In the genomic region with DNA sequence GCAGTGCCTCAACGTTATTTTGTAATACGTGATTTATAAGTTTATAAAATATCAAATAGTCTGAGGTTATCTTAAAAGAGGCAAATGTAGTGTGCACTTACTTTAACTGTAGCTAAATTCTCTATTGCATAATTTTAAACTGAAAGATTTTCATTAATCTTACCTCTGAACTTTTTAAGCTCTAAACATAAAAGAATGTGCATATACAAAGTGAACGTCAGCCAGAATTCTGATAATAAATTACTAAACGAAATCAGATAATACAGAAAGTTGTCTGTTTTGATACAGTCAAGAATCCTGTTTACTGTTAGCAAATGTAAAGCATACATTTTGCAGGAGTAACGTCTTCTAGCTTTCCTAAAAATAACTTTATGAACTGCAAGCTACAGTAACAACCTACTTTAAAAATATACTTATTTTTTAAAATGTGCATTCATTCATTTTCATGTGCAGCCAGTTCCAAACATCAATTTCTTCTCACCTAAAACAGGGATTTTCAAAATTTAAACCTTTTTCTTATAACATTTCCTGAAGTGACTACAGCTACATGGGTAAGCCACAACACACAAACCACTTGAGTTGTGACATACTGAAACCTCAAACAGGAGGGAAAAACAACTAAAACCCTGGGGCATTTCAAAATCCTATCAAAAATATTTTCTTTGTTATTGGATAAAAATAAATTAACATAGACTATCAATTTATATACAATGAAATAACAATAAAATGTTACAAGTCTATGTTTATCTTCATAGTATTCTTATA, we compare ENCODE assay signal across 19 cellular contexts.
"Had no signal": no experiment of that assay in that cellular context is flagged by ENCODE, and none has a peak within 500 bp of the region (broad histone marks: within the 10 kb centered on the region; RNA-seq: fewer than 3 reads in every experiment).

No MANE protein-coding gene starts in this region.

- H3K27ac Mint-ChIP-seq: activated CD4-positive, alpha-beta memory T cell treated with anti-CD3 and anti-CD28 coated beads for 36 hours; activated T-helper 17 cell treated with anti-CD3 and anti-CD28 coated beads, Interleukin-2, amount 50 U/mL, for 72 hours; dendritic cell treated with granulocyte-macrophage colony-stimulating factor and Interleukin-4, amounts not matched to agents 40 ng/mL and 50 ng/mL, for 4 days; effector memory CD8-positive, alpha-beta T cell; nephron progenitor cell; stimulated activated naive CD8-positive, alpha-beta T cell treated with anti-CD3 and anti-CD28 coated beads, Interleukin-15, amount 100 ng/mL, for 72 hours had no signal

- H3K4me1 Mint-ChIP-seq: activated T-helper 17 cell treated with anti-CD3 and anti-CD28 coated beads, Interleukin-2, amount 50 U/mL, for 72 hours; central memory CD8-positive, alpha-beta T cell; stimulated activated naive CD8-positive, alpha-beta T cell treated with anti-CD3 and anti-CD28 coated beads, Interleukin-15, amount 100 ng/mL, for 72 hours had no signal

- H3K36me3 Mint-ChIP-seq: activated CD4-positive, alpha-beta memory T cell treated with anti-CD3 and anti-CD28 coated beads for 36 hours; brain had no signal

- DNase-seq: activated CD4-positive, alpha-beta memory T cell treated with anti-CD3 and anti-CD28 coated beads for 36 hours; activated CD4-positive, CD25-positive, alpha-beta regulatory T cell treated with anti-CD3 and anti-CD28 coated beads, Interleukin-2, amount 50 U/mL, for 72 hours; activated naive CD4-positive, alpha-beta T cell treated with anti-CD3 and anti-CD28 coated beads, Interleukin-2, amount 50 U/mL, for 16 hours; amygdala; effector memory CD8-positive, alpha-beta T cell; left ventricle myocardium inferior; mesendoderm; nephron progenitor cell; ovary; stimulated activated CD4-positive, alpha-beta T cell treated with anti-CD3 and anti-CD28 coated beads, Interleukin-15, amount 100 ng/mL, for 24 hours; stimulated activated CD4-positive, alpha-beta T cell treated with anti-CD3 and anti-CD28 coated beads, Interleukin-4, amount 100 ng/mL, for 4 hours; stimulated activated naive CD8-positive, alpha-beta T cell treated with anti-CD3 and anti-CD28 coated beads, Interleukin-15, amount 100 ng/mL, for 72 hours had no signal

- H3K27ac ChIP-seq: epithelial cell of prostate, gastroesophageal sphincter, left ventricle myocardium inferior, ovary, thoracic aorta had no signal

- H3K9me3 ChIP-seq: gastroesophageal sphincter, left ventricle myocardium inferior, ovary, thoracic aorta had no signal

- H3K27me3 Mint-ChIP-seq: activated CD4-positive, alpha-beta memory T cell treated with anti-CD3 and anti-CD28 coated beads for 36 hours; activated T-helper 17 cell treated with anti-CD3 and anti-CD28 coated beads, Interleukin-2, amount 50 U/mL, for 72 hours; brain; central memory CD8-positive, alpha-beta T cell; dendritic cell treated with granulocyte-macrophage colony-stimulating factor and Interleukin-4, amounts not matched to agents 40 ng/mL and 50 ng/mL, for 4 days; effector memory CD8-positive, alpha-beta T cell had no signal

- H3K36me3 ChIP-seq: gastroesophageal sphincter, left ventricle myocardium inferior, ovary, thoracic aorta had no signal

- H3K9me3 Mint-ChIP-seq: central memory CD8-positive, alpha-beta T cell; dendritic cell treated with granulocyte-macrophage colony-stimulating factor and Interleukin-4, amounts not matched to agents 40 ng/mL and 50 ng/mL, for 4 days; nephron progenitor cell had no signal

- H3K4me3 ChIP-seq: gastroesophageal sphincter, left ventricle myocardium inferior, ovary, thoracic aorta had no signal

- H3K27me3 ChIP-seq: gastroesophageal sphincter, ovary had no signal

- H3K4me1 ChIP-seq: left ventricle myocardium inferior had no signal

- ATAC-seq: activated T-helper 17 cell treated with anti-CD3 and anti-CD28 coated beads, Interleukin-2, amount 50 U/mL, for 72 hours; effector memory CD8-positive, alpha-beta T cell; gastroesophageal sphincter; stimulated activated naive CD8-positive, alpha-beta T cell treated with anti-CD3 and anti-CD28 coated beads, Interleukin-15, amount 100 ng/mL, for 72 hours had no signal

- H3K4me3 Mint-ChIP-seq: activated CD4-positive, alpha-beta memory T cell treated with anti-CD3 and anti-CD28 coated beads for 36 hours; activated T-helper 17 cell treated with anti-CD3 and anti-CD28 coated beads, Interleukin-2, amount 50 U/mL, for 72 hours; brain; central memory CD8-positive, alpha-beta T cell; dendritic cell treated with granulocyte-macrophage colony-stimulating factor and Interleukin-4, amounts not matched to agents 40 ng/mL and 50 ng/mL, for 4 days; effector memory CD8-positive, alpha-beta T cell; nephron progenitor cell; stimulated activated naive CD8-positive, alpha-beta T cell treated with anti-CD3 and anti-CD28 coated beads, Interleukin-15, amount 100 ng/mL, for 72 hours had no signal
